ENCODE assay signal across 19 cellular contexts in genomic region chr10:44933117-44933450, GRCh38. TPM values are rescaled to one million over a fixed set of nuclear protein-coding genes. Genes with fewer than 3 reads are reported as not detected.
A peak's percentile ranks its signal among the peaks of the same experiment; 100 is the strongest.
DNase-seq lines count a peak whose midpoint lies in the region; ATAC-seq, FAIRE-seq and TF ChIP-seq lines count a peak whose summit lies in the region.
"Had no signal": no experiment of that assay in that cellular context is flagged by ENCODE, and none has a peak within 500 bp of the region (broad histone marks: within the 10 kb centered on the region; RNA-seq: fewer than 3 reads in every experiment).

No MANE protein-coding gene starts in this region.

- CTCF ChIA-PET in MCF 10A (lab: Yijun Ruan, JAX), result interaction anchor here (0.5 to 3.9 kb wide), 31 partner anchors 8 to 1289 kb away, joined by 3 to 28 read pairs (median 4); partner anchors contain the start of genes DEPP1 and ZNF22
- CTCF ChIA-PET in activated CD4-positive, alpha-beta T cell treated with anti-CD3 and anti-CD28 coated beads for 36 hours (lab: Charles Lee), result interaction anchor here (0.7 to 3.7 kb wide), 13 partner anchors 12 to 319 kb away, joined by 3 to 23 read pairs (median 6); partner anchors contain the start of gene DEPP1

- POLR2A ChIA-PET in MCF 10A (lab: Yijun Ruan, JAX), result interaction anchor here (0.6 kb wide), 1 partner anchor 23 kb away, joined by 5 read pairs; no protein-coding TSS in a partner anchor
- POLR2A ChIA-PET in activated CD4-positive, alpha-beta T cell treated with anti-CD3 and anti-CD28 coated beads for 36 hours (lab: Charles Lee), result no interaction called here

- ATAC-seq in foreskin keratinocyte (peak; percentile 38), GM19035 (IDR thresholded peaks at IDR 0.05; ENCODE audit: unreplicated experiment) (no peak)
- no peak for ATAC-seq in activated CD4-positive, alpha-beta T cell treated with anti-CD3 and anti-CD28 coated beads for 36 hours

- peak; percentile 32 for FAIRE-seq in urothelium cell line (lab: Jason Lieb, UNC)
- FAIRE-seq: endometrium had no signal

- no peak overlapping the region for H3K4me3 ChIP-seq in breast epithelium
- H3K4me3 ChIP-seq in HL-60 (replicated peaks; ENCODE audit: insufficient read depth, low read length), result no peak overlapping the region
- no peak overlapping the region for H3K4me3 ChIP-seq in MG63
- H3K4me3 ChIP-seq: uterus had no signal

- H3K9me3 Mint-ChIP-seq in MCF 10A (ENCODE audit: unreplicated experiment), result peaks cover 6% of the 10 kb centered on the region
- no peaks in the 10 kb centered on the region for H3K9me3 Mint-ChIP-seq in activated CD4-positive, alpha-beta T cell treated with anti-CD3 and anti-CD28 coated beads for 36 hours (ENCODE audit: low read depth)
- H3K9me3 Mint-ChIP-seq: CD8-positive, alpha-beta T cell; memory B cell; nephron; stimulated activated effector memory CD8-positive, alpha-beta T cell treated with anti-CD3 and anti-CD28 coated beads, Interleukin-12 subunit alpha, Interleukin-12 subunit beta, amount 100 ng/mL, for 72 hours had no signal

- peak; percentile 3 for DNase-seq in MCF 10A (ENCODE audit: unreplicated experiment)
- DNase-seq in breast epithelium (ENCODE audit: low spot score in 2 of 2), result no peak
- no peak for DNase-seq in HL-60 (ENCODE audit: low read depth in 1 of 2, low spot score in 1 of 2)
- DNase-seq in foreskin keratinocyte, result no peak
- DNase-seq in urothelium cell line (ENCODE audit: low spot score), result no peak
- DNase-seq in MG63, result no peak
- no peak for DNase-seq in activated CD4-positive, alpha-beta T cell treated with anti-CD3 and anti-CD28 coated beads for 36 hours
- DNase-seq: SHP77 treated with DMSO at 0.1 percent for 48 hours had no signal

- peaks cover 6% of the 10 kb centered on the region for H3K4me1 Mint-ChIP-seq in MCF 10A (ENCODE audit: insufficient read depth, unreplicated experiment)
- H3K4me1 Mint-ChIP-seq in activated CD4-positive, alpha-beta T cell treated with anti-CD3 and anti-CD28 coated beads for 36 hours, result peaks cover 5% of the 10 kb centered on the region
- H3K4me1 Mint-ChIP-seq: memory B cell had no signal

- H3K27me3 ChIP-seq in breast epithelium (no peaks in the 10 kb centered on the region), HL-60 (ENCODE audit: insufficient read depth, poor library complexity, severe bottlenecking) (no peaks in the 10 kb centered on the region), foreskin keratinocyte (no peaks in the 10 kb centered on the region), MG63 (no peaks in the 10 kb centered on the region)
- H3K27me3 ChIP-seq: uterus had no signal

- no peak overlapping the region for H3K27ac Mint-ChIP-seq in MCF 10A (ENCODE audit: low read depth, unreplicated experiment)
- no peak overlapping the region for H3K27ac Mint-ChIP-seq in activated CD4-positive, alpha-beta T cell treated with anti-CD3 and anti-CD28 coated beads for 36 hours
- H3K27ac Mint-ChIP-seq: CD8-positive, alpha-beta T cell; memory B cell; nephron; stimulated activated effector memory CD8-positive, alpha-beta T cell treated with anti-CD3 and anti-CD28 coated beads, Interleukin-12 subunit alpha, Interleukin-12 subunit beta, amount 100 ng/mL, for 72 hours had no signal

- no peak for TF ChIP-seq CTCF in MCF 10A (IDR thresholded peaks at IDR 0.05; ENCODE audit: unreplicated experiment)
- TF ChIP-seq CTCF in breast epithelium (IDR thresholded peaks at IDR 0.05), result no peak
- no peak for TF ChIP-seq CTCF in HL-60 (IDR thresholded peaks at IDR 0.05; ENCODE audit: insufficient read depth, low read length)
- TF ChIP-seq CTCF in foreskin keratinocyte (conservative IDR thresholded peaks at IDR 0.05), result no peak

- intact Hi-C loops in MCF 10A (cut with micrococcal nuclease) (loop anchor here (2.0 to 10.0 kb wide), 2 partner anchors 68 to 302 kb away; partner anchors contain the start of gene ZNF22), breast epithelium (cut with DNase I; ENCODE audit: low total_unique reads) (no loop called here)
- intact Hi-C loops in activated CD4-positive, alpha-beta T cell treated with anti-CD3 and anti-CD28 coated beads for 36 hours (cut with DNase I, micrococcal nuclease), result no loop called here

- BruUV-seq in MCF 10A (replicated peaks; lab: Mats Ljungman, UMichigan), result no TSS peak

- H3K9me3 ChIP-seq in breast epithelium (no peaks in the 10 kb centered on the region), MG63 (no peaks in the 10 kb centered on the region)
- H3K9me3 ChIP-seq: uterus had no signal

- H3K36me3 ChIP-seq in breast epithelium (no peaks in the 10 kb centered on the region), MG63 (no peaks in the 10 kb centered on the region)
- H3K36me3 ChIP-seq: uterus had no signal

- no peaks in the 10 kb centered on the region for H3K36me3 Mint-ChIP-seq in MCF 10A (ENCODE audit: insufficient read depth, unreplicated experiment)
- H3K36me3 Mint-ChIP-seq in activated CD4-positive, alpha-beta T cell treated with anti-CD3 and anti-CD28 coated beads for 36 hours (ENCODE audit: low read depth), result no peaks in the 10 kb centered on the region
- H3K36me3 Mint-ChIP-seq: CD8-positive, alpha-beta T cell; memory B cell; stimulated activated effector memory CD8-positive, alpha-beta T cell treated with anti-CD3 and anti-CD28 coated beads, Interleukin-12 subunit alpha, Interleukin-12 subunit beta, amount 100 ng/mL, for 72 hours had no signal

- TF ChIP-seq POLR2A in breast epithelium (IDR thresholded peaks at IDR 0.05), result no peak

- H3K27ac ChIP-seq in breast epithelium (no peak overlapping the region), HL-60 (replicated peaks) (peak overlapping the region; percentile 36; the same call in 1 of the 2 replicates), foreskin keratinocyte (no peak overlapping the region)
- H3K27ac ChIP-seq: uterus had no signal

- H3K4me3 Mint-ChIP-seq in MCF 10A (ENCODE audit: unreplicated experiment), result no peak overlapping the region
- H3K4me3 Mint-ChIP-seq in activated CD4-positive, alpha-beta T cell treated with anti-CD3 and anti-CD28 coated beads for 36 hours, result no peak overlapping the region
- H3K4me3 Mint-ChIP-seq: CD8-positive, alpha-beta T cell; memory B cell; nephron; stimulated activated effector memory CD8-positive, alpha-beta T cell treated with anti-CD3 and anti-CD28 coated beads, Interleukin-12 subunit alpha, Interleukin-12 subunit beta, amount 100 ng/mL, for 72 hours had no signal

- H3K4me1 ChIP-seq in breast epithelium (peaks cover 0 to 12% of the 10 kb centered on the region in 2 donors), foreskin keratinocyte (no peaks in the 10 kb centered on the region)

- H3K27me3 Mint-ChIP-seq in MCF 10A (ENCODE audit: insufficient read depth, unreplicated experiment), result peaks cover 18% of the 10 kb centered on the region
- H3K27me3 Mint-ChIP-seq in activated CD4-positive, alpha-beta T cell treated with anti-CD3 and anti-CD28 coated beads for 36 hours, result no peaks in the 10 kb centered on the region

RNA-seq across cellular contexts. Expression of gene TMEM72, which starts 21.9 kb away (rescaled TPM):
- not detected in 2 replicates for total RNA-seq in MCF 10A (2022)
- total RNA-seq in breast epithelium, result not detected
- total RNA-seq in foreskin keratinocyte, result not detected in 2 replicates
- polyA plus RNA-seq in foreskin keratinocyte, result not detected in 2 replicates
- total RNA-seq in MG63 (2014; rRNA removed; shearing (Covaris generic); ENCODE audit: low replicate concordance), result not detected in 2 replicates
- total RNA-seq in activated CD4-positive, alpha-beta T cell treated with anti-CD3 and anti-CD28 coated beads for 36 hours, result not detected
- total RNA-seq: CD8-positive, alpha-beta T cell; chondrocyte; NCI-H460; pulmonary artery endothelial cell; T-helper 2 cell treated with Interferon-gamma antibody and Interleukin-4, amounts not matched to agents 100 ng/mL and 5 ng/mL, for 36 hours had no signal

RNA-seq across cellular contexts. Expression of gene RASSF4, which starts 26.5 kb away (rescaled TPM):
- total RNA-seq in MCF 10A (2022), result 0.22 TPM in 1 of 2 replicates, not detected in the other
- total RNA-seq in breast epithelium, result 100 to 1,000 TPM in 1 of 3 donors, 10 to 100 TPM in 2; 18.7 to 364 (median 41.1) TPM
- total RNA-seq in foreskin keratinocyte, result 0.21 and 0.51 TPM in 2 replicates
- 0.31 and 0.34 TPM in 2 replicates for polyA plus RNA-seq in foreskin keratinocyte
- 0.15 and 0.26 TPM in 2 replicates for total RNA-seq in MG63 (2014; rRNA removed; shearing (Covaris generic); ENCODE audit: low replicate concordance)
- 1 to 10 TPM; 1.0 to 1.3 TPM for total RNA-seq in activated CD4-positive, alpha-beta T cell treated with anti-CD3 and anti-CD28 coated beads for 36 hours

RNA-seq across cellular contexts. Expression of gene DEPP1, which starts 45.5 kb away (rescaled TPM):
- total RNA-seq in MCF 10A (2022) (0.76 and 0.84 TPM in 2 replicates), breast epithelium (1,000 to 10,000 TPM in 1 of 3 donors, 100 to 1,000 TPM in 2; 139 to 2,057 (median 460) TPM), foreskin keratinocyte (0.60 and 0.75 TPM in 2 replicates)
- polyA plus RNA-seq in foreskin keratinocyte, result 0.56 and 0.84 TPM in 2 replicates
- total RNA-seq in MG63 (2014; rRNA removed; shearing (Covaris generic); ENCODE audit: low replicate concordance), result 0.44 and 3.5 TPM in 2 replicates
- total RNA-seq in activated CD4-positive, alpha-beta T cell treated with anti-CD3 and anti-CD28 coated beads for 36 hours, result under 1 TPM; 0.28 to 0.34 TPM
- total RNA-seq: CD8-positive, alpha-beta T cell had no signal

Comparison
In these comparisons a context has a peak if more than half of its experiments do, and no peak if none do; other contexts are left out.
1. RNA of gene RASSF4, which starts 26.5 kb away (total RNA-seq): 18.7 to 364 TPM in breast epithelium; 1.0 to 1.3 TPM in activated CD4-positive, alpha-beta T cell treated with anti-CD3 and anti-CD28 coated beads for 36 hours, 0.15 to 0.26 TPM in MG63, 0.21 to 0.51 TPM in foreskin keratinocyte and 0.22 TPM in MCF 10A; every median in the first group is over 4 times any median in the second.
2. RNA of gene DEPP1, which starts 45.5 kb away (total RNA-seq): 139 to 2,057 TPM in breast epithelium; 0.44 to 3.5 TPM in MG63, 0.76 to 0.84 TPM in MCF 10A, 0.60 to 0.75 TPM in foreskin keratinocyte and 0.28 to 0.34 TPM in activated CD4-positive, alpha-beta T cell treated with anti-CD3 and anti-CD28 coated beads for 36 hours; every median in the first group is over 10 times any median in the second.